In the genomic region with DNA sequence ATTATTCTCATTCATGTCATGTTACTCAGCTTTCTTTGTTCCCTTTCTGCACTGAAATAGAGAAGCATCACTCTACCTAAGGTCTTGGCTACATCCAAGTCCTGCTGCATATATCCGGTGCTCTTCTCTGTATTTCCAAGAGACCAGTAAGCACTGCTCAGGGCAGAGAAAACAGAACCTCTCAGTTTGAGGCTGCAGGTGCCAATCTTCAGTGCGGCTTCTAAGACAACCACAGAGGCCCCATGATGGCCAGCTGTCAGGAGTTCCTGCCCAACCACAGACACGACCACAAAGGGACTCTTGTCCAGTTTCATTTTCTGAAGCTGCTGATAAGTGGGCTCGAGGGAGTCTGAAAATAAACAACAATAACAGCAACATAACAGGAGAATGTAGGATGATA, we compare ENCODE assay signal across 1 cellular context.
TF ChIP-seq lines count a peak whose summit lies in the region.

No MANE protein-coding gene starts in this region.

TF ChIP-seq in GM12878, 131 proteins besides CTCF, POLR2A, EP300 and RAD21 (continued from another document):
- TF ChIP-seq, protein P1, sequence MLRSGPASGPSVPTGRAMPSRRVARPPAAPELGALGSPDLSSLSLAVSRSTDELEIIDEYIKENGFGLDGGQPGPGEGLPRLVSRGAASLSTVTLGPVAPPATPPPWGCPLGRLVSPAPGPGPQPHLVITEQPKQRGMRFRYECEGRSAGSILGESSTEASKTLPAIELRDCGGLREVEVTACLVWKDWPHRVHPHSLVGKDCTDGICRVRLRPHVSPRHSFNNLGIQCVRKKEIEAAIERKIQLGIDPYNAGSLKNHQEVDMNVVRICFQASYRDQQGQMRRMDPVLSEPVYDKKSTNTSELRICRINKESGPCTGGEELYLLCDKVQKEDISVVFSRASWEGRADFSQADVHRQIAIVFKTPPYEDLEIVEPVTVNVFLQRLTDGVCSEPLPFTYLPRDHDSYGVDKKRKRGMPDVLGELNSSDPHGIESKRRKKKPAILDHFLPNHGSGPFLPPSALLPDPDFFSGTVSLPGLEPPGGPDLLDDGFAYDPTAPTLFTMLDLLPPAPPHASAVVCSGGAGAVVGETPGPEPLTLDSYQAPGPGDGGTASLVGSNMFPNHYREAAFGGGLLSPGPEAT (IDR thresholded peaks at IDR 0.05; ENCODE audit: low read depth) = no peak
- no peak for TF ChIP-seq SRF (IDR thresholded peaks at IDR 0.05; ENCODE audit: low read depth in 2 of 2, low read length in 2 of 2)
- no peak for TF ChIP-seq RAD51 (IDR thresholded peaks at IDR 0.05)
- peak; percentile 29 to 34; a peak in 1 of 4 replicates for TF ChIP-seq BHLHE40 (IDR thresholded peaks at IDR 0.05; ENCODE audit: borderline replicate concordance in 1 of 2, low read depth in 2 of 2, low read length in 1 of 2)
- TF ChIP-seq ATF7 (IDR thresholded peaks at IDR 0.05; ENCODE audit: low read depth) = no peak
- peak; percentile 95 for TF ChIP-seq RUNX3 (IDR thresholded peaks at IDR 0.05; ENCODE audit: low read length)
- TF ChIP-seq, protein P2, sequence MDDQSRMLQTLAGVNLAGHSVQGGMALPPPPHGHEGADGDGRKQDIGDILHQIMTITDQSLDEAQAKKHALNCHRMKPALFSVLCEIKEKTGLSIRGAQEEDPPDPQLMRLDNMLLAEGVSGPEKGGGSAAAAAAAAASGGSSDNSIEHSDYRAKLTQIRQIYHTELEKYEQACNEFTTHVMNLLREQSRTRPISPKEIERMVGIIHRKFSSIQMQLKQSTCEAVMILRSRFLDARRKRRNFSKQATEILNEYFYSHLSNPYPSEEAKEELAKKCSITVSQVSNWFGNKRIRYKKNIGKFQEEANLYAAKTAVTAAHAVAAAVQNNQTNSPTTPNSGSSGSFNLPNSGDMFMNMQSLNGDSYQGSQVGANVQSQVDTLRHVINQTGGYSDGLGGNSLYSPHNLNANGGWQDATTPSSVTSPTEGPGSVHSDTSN (IDR thresholded peaks at IDR 0.05; ENCODE audit: insufficient replicate concordance, low read depth, low read length) = peak; percentile 5
- TF ChIP-seq CBFB (IDR thresholded peaks at IDR 0.05; ENCODE audit: low read depth) = 0 out of 2 replicates have a peak, but pooled peaks have one; percentile 28
- TF ChIP-seq TCF12 (IDR thresholded peaks at IDR 0.05; ENCODE audit: low read depth, low read length) = peak; percentile 72
- TF ChIP-seq NR2C1 (IDR thresholded peaks at IDR 0.05) = no peak
- 0 out of 2 replicates have a peak, but pooled peaks have one; percentile 36 for TF ChIP-seq TCF3 (IDR thresholded peaks at IDR 0.05; ENCODE audit: borderline replicate concordance, insufficient read depth, low read depth, low read length)
